In genomic region chr7:96224073-96224472, GRCh38 we compare ENCODE assay signal across 4 cellular contexts.
"Had no signal": no experiment of that assay in that cellular context is flagged by ENCODE, and none has a peak within 500 bp of the region (broad histone marks: within the 10 kb centered on the region; RNA-seq: fewer than 3 reads in every experiment).

No MANE protein-coding gene starts in this region.

- H3K4me3 ChIP-seq: GM23338 had no signal

- H3K27ac ChIP-seq: HL-60 had no signal

- H2AFZ ChIP-seq: GM23338 had no signal

- FAIRE-seq: H54 had no signal

- DNase-seq: IMR-90 had no signal

- H3K4me2 ChIP-seq: GM23338 had no signal
